ENCODE assay signal across 9 cellular contexts in genomic region chrX:44344194-44344593, GRCh38. TPM values are rescaled to one million over a fixed set of nuclear protein-coding genes. Genes with fewer than 3 reads are reported as not detected.
A peak's percentile ranks its signal among the peaks of the same experiment; 100 is the strongest.
DNase-seq lines count a peak whose midpoint lies in the region; ATAC-seq lines count a peak whose summit lies in the region.
"Had no signal": no experiment of that assay in that cellular context is flagged by ENCODE, and none has a peak within 500 bp of the region (broad histone marks: within the 10 kb centered on the region; RNA-seq: fewer than 3 reads in every experiment).

No MANE protein-coding gene starts in this region.

- no peak overlapping the region for H3K9ac ChIP-seq in duodenal mucosa (ENCODE audit: low read depth in 1 of 2, low read length in 2 of 2)

- no peaks in the 10 kb centered on the region for H3K4me1 ChIP-seq in duodenal mucosa (ENCODE audit: control insufficient read depth in 1 of 2, insufficient read depth in 2 of 2, low read length in 2 of 2)

- H3K4me3 ChIP-seq in H7 (ENCODE audit: insufficient read depth, low read depth, low read length), result peak overlapping the region; percentile 46; the same call in 1 of the 2 replicates
- peak overlapping the region; percentile 53 to 60 for H3K4me3 ChIP-seq in duodenal mucosa (ENCODE audit: low read depth in 1 of 2, low read length in 2 of 2)

- DNase-seq in H7, result peak; percentile 17
- DNase-seq in activated CD4-positive, alpha-beta T cell treated with anti-CD3 and anti-CD28 coated beads for 24 hours (ENCODE audit: low read depth in 2 of 2), result peak; percentile 9 to 21
- peak; percentile 35 for DNase-seq in retina
- DNase-seq in NCI-H2227 (lab: John Stamatoyannopoulos, UW; ENCODE audit: unreplicated experiment), result no peak
- no peak for DNase-seq in COR-L47 (lab: John Stamatoyannopoulos, UW)
- no peak for DNase-seq in NCI-H1092 (lab: John Stamatoyannopoulos, UW)

- H3K27me3 ChIP-seq in H7 (ENCODE audit: control insufficient read depth, insufficient read depth, low read length) (no peaks in the 10 kb centered on the region), duodenal mucosa (ENCODE audit: control insufficient read depth in 1 of 2, insufficient read depth in 2 of 2, low read length in 2 of 2) (no peaks in the 10 kb centered on the region)

- no peak overlapping the region for H3K27ac ChIP-seq in duodenal mucosa (ENCODE audit: low read depth, low read length)
- H3K27ac ChIP-seq: epithelial cell of prostate had no signal

- no peaks in the 10 kb centered on the region for H3K9me3 ChIP-seq in duodenal mucosa (ENCODE audit: control insufficient read depth in 1 of 2, low read length in 2 of 2)

- H3K36me3 ChIP-seq in H7 (replicated peaks; ENCODE audit: control insufficient read depth, insufficient read depth, low read length), result no peaks in the 10 kb centered on the region
- no peaks in the 10 kb centered on the region for H3K36me3 ChIP-seq in duodenal mucosa (ENCODE audit: control insufficient read depth in 1 of 2, insufficient read depth in 2 of 2, low read length in 2 of 2)

- no peak for ATAC-seq in HG02571 (IDR thresholded peaks at IDR 0.05; ENCODE audit: unreplicated experiment)

RNA-seq across cellular contexts. Expression of gene EFHC2, which starts 0.7 kb away (rescaled TPM):
- total RNA-seq in H7 (2014; rRNA removed; shearing (Covaris generic)), result 0.69 and 0.89 TPM in 2 replicates

Comparison
In these comparisons a context has a peak if more than half of its experiments do, and no peak if none do; other contexts are left out.
1. DNase-seq: peak in H7 (single experiment), activated CD4-positive, alpha-beta T cell treated with anti-CD3 and anti-CD28 coated beads for 24 hours (2 of 2) and retina (single experiment); none in NCI-H2227 (single experiment), COR-L47 (single experiment) and NCI-H1092 (single experiment).